ENCODE assay signal across 10 cellular contexts in genomic region chr4:167415461-167415860, GRCh38.
"Had no signal": no experiment of that assay in that cellular context is flagged by ENCODE, and none has a peak within 500 bp of the region (broad histone marks: within the 10 kb centered on the region; RNA-seq: fewer than 3 reads in every experiment).

No MANE protein-coding gene starts in this region.

- H2AFZ ChIP-seq: GM23248 had no signal

- DNase-seq: GM23248, GOT3, H7, HFFc6, IMR-90, Karpas-422, KBM-7 had no signal

- ATAC-seq: HCT116 had no signal

- H3K4me1 ChIP-seq: HAP-1 had no signal

- H3K4me3 ChIP-seq: GM23248, HAP-1 had no signal

- H3K4me2 ChIP-seq: KMS-11 had no signal

- H3K27ac ChIP-seq: GM23248, KMS-11 had no signal

- H3K36me3 ChIP-seq: HAP-1 had no signal

- H3K9ac ChIP-seq: GM23248, KMS-11 had no signal

- H3K9me3 ChIP-seq: HAP-1 had no signal
